In genomic region chr11:120525285-120526085, GRCh38 we compare ENCODE assay signal across 25 cellular contexts. TPM values are rescaled to one million over a fixed set of nuclear protein-coding genes. Genes with fewer than 3 reads are reported as not detected.
DNase-seq lines count a peak whose midpoint lies in the region; ATAC-seq, FAIRE-seq and TF ChIP-seq lines count a peak whose summit lies in the region.
"Had no signal": no experiment of that assay in that cellular context is flagged by ENCODE, and none has a peak within 500 bp of the region (broad histone marks: within the 10 kb centered on the region; RNA-seq: fewer than 3 reads in every experiment).

No MANE protein-coding gene starts in this region.

- intact Hi-C loops in HepG2 (cut with micrococcal nuclease; ENCODE audit: unreplicated experiment) = no loop called here
- intact Hi-C loops in activated T-helper 2 cell treated with anti-CD3 and anti-CD28 coated beads, Interferon-gamma antibody, Interleukin-2, Interleukin-4, amounts not matched to agents 10 μg/mL and 5 μg/mL and 100 μg/mL, durations not matched to agents 14 hours and 24 hours and 36 hours (cut with micrococcal nuclease) = no loop called here
- intact Hi-C loops in vagina (cut with DNase I) = no loop called here

- no peaks in the 10 kb centered on the region for H3K27me3 Mint-ChIP-seq in activated T-helper 2 cell treated with anti-CD3 and anti-CD28 coated beads, Interferon-gamma antibody, Interleukin-2, Interleukin-4, amounts not matched to agents 10 μg/mL and 5 μg/mL and 100 μg/mL, durations not matched to agents 14 hours and 24 hours and 36 hours (ENCODE audit: low read depth)

- no peaks in the 10 kb centered on the region for H3K79me2 ChIP-seq in HepG2 (ENCODE audit: insufficient read depth, low read length)

- no peak for TF ChIP-seq RAD21 in HepG2 (CRISPR knock-in tag; IDR thresholded peaks at IDR 0.05)

- H3K27me3 ChIP-seq in HepG2 (ENCODE audit: control insufficient read depth in 1 of 2, insufficient read depth in 2 of 2, low read length in 2 of 2) (peaks cover 3 to 44% of the 10 kb centered on the region in 2 experiments; a peak in 4 of 5 replicates), vagina (no peaks in the 10 kb centered on the region)
- H3K27me3 ChIP-seq: BLaER1, upper lobe of left lung had no signal

- DNase-seq in COLO668 (lab: John Stamatoyannopoulos, UW; ENCODE audit: unreplicated experiment) (peak; percentile 32), LNCaP clone FGC (ENCODE audit: low read depth) (peak; percentile 85), SHP77 treated with DMSO at 0.1 percent for 48 hours (lab: John Stamatoyannopoulos, UW) (peak; percentile 56), HepG2 (ENCODE audit: low spot score) (no peak), NCI-H82 treated with DMSO at 0.1 percent for 48 hours (lab: John Stamatoyannopoulos, UW; ENCODE audit: unreplicated experiment) (no peak), vagina (ENCODE audit: extremely low spot score in 2 of 2) (no peak)
- no peak for DNase-seq in activated T-helper 2 cell treated with anti-CD3 and anti-CD28 coated beads, Interferon-gamma antibody, Interleukin-2, Interleukin-4, amounts not matched to agents 10 μg/mL and 5 μg/mL and 100 μg/mL, durations not matched to agents 14 hours and 24 hours and 36 hours (ENCODE audit: low spot score)
- DNase-seq: activated CD4-positive, alpha-beta T cell treated with anti-CD3 and anti-CD28 coated beads for 4 hours; activated T-cell treated with anti-CD3 and anti-CD28 coated beads for 4 hours; hypothalamus; immature natural killer cell; NCI-H1436; NCI-H2081; NCI-H226; NCI-H82; SIG-M5; T-helper 9 cell; upper lobe of left lung had no signal

- no peak overlapping the region for H3K27ac Mint-ChIP-seq in activated T-helper 2 cell treated with anti-CD3 and anti-CD28 coated beads, Interferon-gamma antibody, Interleukin-2, Interleukin-4, amounts not matched to agents 10 μg/mL and 5 μg/mL and 100 μg/mL, durations not matched to agents 14 hours and 24 hours and 36 hours
- H3K27ac Mint-ChIP-seq: activated naive CD4-positive, alpha-beta T cell treated with anti-CD3 and anti-CD28 coated beads, Interleukin-2, amount 50 U/mL, for 24 hours; immature natural killer cell; memory B cell; stimulated activated memory B cell treated with anti-CD40 and anti-IgM and Interleukin-4, amounts not matched to agents 10 μg/mL and 1 μg/mL and 100 μg/mL, for 72 hours had no signal

- 57% methylated on average over 14 of the region's 15 CpGs for WGBS in HepG2 (ENCODE audit: low lambda C conversion rate)

- no peak overlapping the region for H3K9ac ChIP-seq in HepG2 (ENCODE audit: insufficient read depth, low read depth, low read length)
- H3K9ac ChIP-seq: BLaER1, KMS-11 had no signal

- H3K4me1 ChIP-seq in HepG2 (ENCODE audit: insufficient read depth, low read length) = peaks cover 17% of the 10 kb centered on the region
- H3K4me1 ChIP-seq in vagina = peaks cover 5% of the 10 kb centered on the region
- H3K4me1 ChIP-seq: upper lobe of left lung had no signal

- BruUV-seq in HepG2 (replicated peaks; lab: Mats Ljungman, UMichigan) = no TSS peak

- no peak overlapping the region for H3K27ac ChIP-seq in HepG2 (ENCODE audit: extremely low read length, insufficient read depth, low read length)
- no peak overlapping the region for H3K27ac ChIP-seq in vagina
- H3K27ac ChIP-seq: BLaER1, KMS-11, upper lobe of left lung had no signal

- TF ChIP-seq EP300 in HepG2 (IDR thresholded peaks at IDR 0.05; ENCODE audit: low read depth in 2 of 2, low read length in 2 of 2) (no peak), HepG2 (CRISPR knock-in tag; IDR thresholded peaks at IDR 0.05; ENCODE audit: borderline replicate concordance) (no peak)

- no peaks in the 10 kb centered on the region for H4K20me1 ChIP-seq in HepG2 (ENCODE audit: insufficient read depth, low read length)
- H4K20me1 ChIP-seq: BLaER1 had no signal

- H3K4me3 Mint-ChIP-seq in activated T-helper 2 cell treated with anti-CD3 and anti-CD28 coated beads, Interferon-gamma antibody, Interleukin-2, Interleukin-4, amounts not matched to agents 10 μg/mL and 5 μg/mL and 100 μg/mL, durations not matched to agents 14 hours and 24 hours and 36 hours (ENCODE audit: low read depth) = no peak overlapping the region
- H3K4me3 Mint-ChIP-seq: activated naive CD4-positive, alpha-beta T cell treated with anti-CD3 and anti-CD28 coated beads, Interleukin-2, amount 50 U/mL, for 24 hours; immature natural killer cell; memory B cell; stimulated activated memory B cell treated with anti-CD40 and anti-IgM and Interleukin-4, amounts not matched to agents 10 μg/mL and 1 μg/mL and 100 μg/mL, for 72 hours had no signal

- TF ChIP-seq CTCF in LNCaP clone FGC (IDR thresholded peaks at IDR 0.05; ENCODE audit: control insufficient read depth, extremely low read depth, insufficient read depth) (no peak), HepG2 (CRISPR knock-in tag; IDR thresholded peaks at IDR 0.05) (no peak), vagina (IDR thresholded peaks at IDR 0.05) (no peak)

- no peaks in the 10 kb centered on the region for H3K9me3 ChIP-seq in HepG2 (ENCODE audit: low read length)
- H3K9me3 ChIP-seq in vagina = no peaks in the 10 kb centered on the region
- H3K9me3 ChIP-seq: BLaER1, upper lobe of left lung had no signal

- H3K36me3 Mint-ChIP-seq in activated T-helper 2 cell treated with anti-CD3 and anti-CD28 coated beads, Interferon-gamma antibody, Interleukin-2, Interleukin-4, amounts not matched to agents 10 μg/mL and 5 μg/mL and 100 μg/mL, durations not matched to agents 14 hours and 24 hours and 36 hours (ENCODE audit: low read depth) = no peaks in the 10 kb centered on the region
- H3K36me3 Mint-ChIP-seq: activated naive CD4-positive, alpha-beta T cell treated with anti-CD3 and anti-CD28 coated beads, Interleukin-2, amount 50 U/mL, for 24 hours; immature natural killer cell; memory B cell; stimulated activated memory B cell treated with anti-CD40 and anti-IgM and Interleukin-4, amounts not matched to agents 10 μg/mL and 1 μg/mL and 100 μg/mL, for 72 hours had no signal

- ATAC-seq in HepG2 (no peak; the same call in 2 of the 3 replicates), GM19023 (IDR thresholded peaks at IDR 0.05; ENCODE audit: unreplicated experiment) (no peak)
- ATAC-seq: left lobe of liver; stimulated activated memory B cell treated with anti-CD40 and anti-IgM and Interleukin-4, amounts not matched to agents 10 μg/mL and 1 μg/mL and 100 μg/mL, for 72 hours had no signal

- H3K9me3 Mint-ChIP-seq in activated T-helper 2 cell treated with anti-CD3 and anti-CD28 coated beads, Interferon-gamma antibody, Interleukin-2, Interleukin-4, amounts not matched to agents 10 μg/mL and 5 μg/mL and 100 μg/mL, durations not matched to agents 14 hours and 24 hours and 36 hours = no peaks in the 10 kb centered on the region
- H3K9me3 Mint-ChIP-seq: activated naive CD4-positive, alpha-beta T cell treated with anti-CD3 and anti-CD28 coated beads, Interleukin-2, amount 50 U/mL, for 24 hours; immature natural killer cell had no signal

- H2AFZ ChIP-seq in HepG2 (ENCODE audit: low read length) = no peak overlapping the region

- POLR2A ChIA-PET in HepG2 (lab: Yijun Ruan, JAX) = no interaction called here

- no peaks in the 10 kb centered on the region for H3K36me3 ChIP-seq in HepG2 (replicated peaks in 1 of 2; ENCODE audit: control insufficient read depth in 1 of 2, insufficient read depth in 2 of 2, low read length in 2 of 2)
- H3K36me3 ChIP-seq in vagina = no peaks in the 10 kb centered on the region
- H3K36me3 ChIP-seq: BLaER1, upper lobe of left lung had no signal

- no peak overlapping the region for H3K4me2 ChIP-seq in HepG2 (ENCODE audit: low read depth, low read length)
- H3K4me2 ChIP-seq: BLaER1, KMS-11 had no signal

- in situ Hi-C loops in HepG2 (cut with HindIII; ENCODE audit: extremely low pct_ligation_motif_present, low pct_unique_long_range_greater_than_20kb) = no loop called here

- no peak overlapping the region for H3K4me3 ChIP-seq in LNCaP clone FGC (ENCODE audit: low read depth, low read length)
- no peak overlapping the region for H3K4me3 ChIP-seq in HepG2 (replicated peaks in 1 of 3; ENCODE audit: insufficient read depth in 1 of 3, low read depth in 2 of 3, low read length in 3 of 3)
- no peak overlapping the region for H3K4me3 ChIP-seq in vagina
- H3K4me3 ChIP-seq: BLaER1, upper lobe of left lung had no signal

- CTCF ChIA-PET in HepG2 (lab: Yijun Ruan, JAX; ENCODE audit: low intra/inter-chr PET ratio, low total read pairs) = no interaction called here

- no peaks in the 10 kb centered on the region for H3K4me1 Mint-ChIP-seq in activated T-helper 2 cell treated with anti-CD3 and anti-CD28 coated beads, Interferon-gamma antibody, Interleukin-2, Interleukin-4, amounts not matched to agents 10 μg/mL and 5 μg/mL and 100 μg/mL, durations not matched to agents 14 hours and 24 hours and 36 hours (ENCODE audit: low read depth)
- H3K4me1 Mint-ChIP-seq: activated naive CD4-positive, alpha-beta T cell treated with anti-CD3 and anti-CD28 coated beads, Interleukin-2, amount 50 U/mL, for 24 hours; immature natural killer cell; stimulated activated memory B cell treated with anti-CD40 and anti-IgM and Interleukin-4, amounts not matched to agents 10 μg/mL and 1 μg/mL and 100 μg/mL, for 72 hours had no signal

- FAIRE-seq in HepG2 (lab: Jason Lieb, UNC) = no peak

- TF ChIP-seq POLR2A in HepG2 (IDR thresholded peaks at IDR 0.05; ENCODE audit: insufficient read depth in 1 of 2, low read depth in 2 of 2, low read length in 2 of 2) = no peak
- TF ChIP-seq POLR2A in vagina (IDR thresholded peaks at IDR 0.05) = no peak

RNA-seq across cellular contexts. Expression of gene GRIK4, which starts 13.9 kb away (rescaled TPM):
- 0.04 TPM in 1 of 2 replicates, not detected in the other for total RNA-seq in HepG2 (2016; rRNA removed; fragmentation: Illumina TruSeq; extraction: Trizol)
- not detected in 2 replicates for total RNA-seq in HepG2 (2016; cell fraction: cytosol; rRNA removed; fragmentation: Illumina TruSeq; extraction: Trizol; ENCODE audit: low read depth)
- not detected in 2 replicates for total RNA-seq in HepG2 (2016; cell fraction: insoluble cytoplasmic fraction; rRNA removed; fragmentation: Illumina TruSeq; extraction: Trizol)
- total RNA-seq in HepG2 (2016; cell fraction: membrane; rRNA removed; fragmentation: Illumina TruSeq; extraction: Trizol) = 0.19 and 0.24 TPM in 2 replicates
- total RNA-seq in HepG2 (2016; cell fraction: nucleus; rRNA removed; fragmentation: Illumina TruSeq; extraction: Trizol) = 0.12 TPM in 1 of 2 replicates, not detected in the other
- polyA plus RNA-seq in HepG2 (2011; rRNA removed) = 0.01 and 0.07 TPM in 2 replicates
- 0.03 TPM in 1 of 2 replicates, not detected in the other for polyA plus RNA-seq in HepG2 (2011; cell fraction: cytosol; rRNA removed)
- 0.09 TPM in 1 of 2 replicates, not detected in the other for polyA plus RNA-seq in HepG2 (2011; cell fraction: nucleus; rRNA removed)
- polyA plus RNA-seq in HepG2 (2012) = 0.04 and 0.05 TPM in 2 replicates
- 0.02 TPM in 1 of 2 replicates, not detected in the other for polyA plus RNA-seq in HepG2 (2016; cell fraction: cytosol; fragmentation: Illumina TruSeq; extraction: Trizol; ENCODE audit: low read depth)
- polyA plus RNA-seq in HepG2 (2016; cell fraction: insoluble cytoplasmic fraction; fragmentation: Illumina TruSeq; extraction: Trizol; ENCODE audit: low read depth) = not detected in 2 replicates
- 0.10 TPM in 1 of 2 replicates, not detected in the other for polyA plus RNA-seq in HepG2 (2016; cell fraction: membrane; fragmentation: Illumina TruSeq; extraction: Trizol; ENCODE audit: low read depth)
- not detected in 2 replicates for polyA plus RNA-seq in HepG2 (2016; cell fraction: nucleus; fragmentation: Illumina TruSeq; extraction: Trizol; ENCODE audit: insufficient read depth, low read depth)
- polyA minus RNA-seq in HepG2 (2011; rRNA and poly(A)+ RNA removed; ENCODE audit: low replicate concordance) = 0.64 TPM in 1 of 2 replicates, not detected in the other
- polyA minus RNA-seq in HepG2 (2011; cell fraction: cytosol; rRNA and poly(A)+ RNA removed) = not detected in 2 replicates
- not detected in 2 replicates for polyA minus RNA-seq in HepG2 (2011; cell fraction: nucleus; rRNA and poly(A)+ RNA removed)
- not detected in 2 replicates for total RNA-seq in activated T-helper 2 cell treated with anti-CD3 and anti-CD28 coated beads, Interferon-gamma antibody, Interleukin-2, Interleukin-4, amounts not matched to agents 10 μg/mL and 5 μg/mL and 100 μg/mL, durations not matched to agents 14 hours and 24 hours and 36 hours
- total RNA-seq in vagina = 0.25 TPM

Comparison
In these comparisons a context has a peak if more than half of its experiments do, and no peak if none do; other contexts are left out.
1. DNase-seq: peak in COLO668 (single experiment), LNCaP clone FGC (single experiment) and SHP77 treated with DMSO at 0.1 percent for 48 hours (single experiment); none in HepG2 (single experiment), NCI-H82 treated with DMSO at 0.1 percent for 48 hours (single experiment), activated T-helper 2 cell treated with anti-CD3 and anti-CD28 coated beads, Interferon-gamma antibody, Interleukin-2, Interleukin-4, amounts not matched to agents 10 μg/mL and 5 μg/mL and 100 μg/mL, durations not matched to agents 14 hours and 24 hours and 36 hours (single experiment) and vagina (0 of 2).